Comparison of ENCODE assay signal across 28 cellular contexts in genomic region chr18:24584777-24585176, GRCh38.
DNase-seq lines count a peak whose midpoint lies in the region; ATAC-seq, FAIRE-seq and TF ChIP-seq lines count a peak whose summit lies in the region.
"Had no signal": no experiment of that assay in that cellular context is flagged by ENCODE, and none has a peak within 500 bp of the region (broad histone marks: within the 10 kb centered on the region; RNA-seq: fewer than 3 reads in every experiment).

No MANE protein-coding gene starts in this region.

- H3K36me3 ChIP-seq in mesendoderm (ENCODE audit: control insufficient read depth, insufficient read depth, low read length), result no peaks in the 10 kb centered on the region
- H3K36me3 ChIP-seq: BE2C, HAP-1, SJSA1 had no signal

- no peak overlapping the region for H3K4ac ChIP-seq in mesendoderm (ENCODE audit: low read depth, low read length)

- TF ChIP-seq CTCF in choroid plexus epithelial cell (conservative IDR thresholded peaks at IDR 0.05; ENCODE audit: low read depth, low read length), result no peak

- ATAC-seq in GM18873 (IDR thresholded peaks at IDR 0.05; ENCODE audit: low FRiP score, unreplicated experiment), result no peak
- ATAC-seq: GM12878 had no signal

- H3K18ac ChIP-seq in mesendoderm (ENCODE audit: low read length), result no peak overlapping the region

- H3K79me1 ChIP-seq in mesendoderm (ENCODE audit: low read length), result no peaks in the 10 kb centered on the region

- no peak overlapping the region for H4K8ac ChIP-seq in mesendoderm (ENCODE audit: low read depth, low read length)

- H4K5ac ChIP-seq in mesendoderm (ENCODE audit: low read length), result no peak overlapping the region

- no peak overlapping the region for H3K27ac ChIP-seq in mesendoderm (ENCODE audit: low read depth, low read length)
- H3K27ac ChIP-seq: HL-60, SJSA1 had no signal

- no CpG with 5 or more reads among the region's 5 CpGs for WGBS in mesendoderm (ENCODE audit: extremely low coverage, insufficient coverage, low lambda C conversion rate)

- DNase-seq in NCI-H2227 (lab: John Stamatoyannopoulos, UW; ENCODE audit: unreplicated experiment), result peak; percentile 14
- peak; percentile 1 for DNase-seq in choroid plexus epithelial cell (ENCODE audit: low read depth)
- DNase-seq in mesendoderm, result peak; percentile 34
- DNase-seq in H54 (ENCODE audit: insufficient read length, low spot score), result no peak
- no peak for DNase-seq in NCI-H2196 treated with DMSO at 0.1 percent for 48 hours (lab: John Stamatoyannopoulos, UW; ENCODE audit: unreplicated experiment)
- no peak for DNase-seq in COR-L47 (lab: John Stamatoyannopoulos, UW)
- DNase-seq: 8988T, ACHN, BE2C, GDM1, HFFc6, KBM-7, MV-4-11, NCI-H1105 treated with DMSO at 0.1 percent for 48 hours, NCI-H146, NCI-H1930, NCI-H2107, NCI-H526 treated with DMSO at 0.1 percent for 48 hours, Right ventricle myocardium superior, RPMI8226 had no signal

- no peaks in the 10 kb centered on the region for H3K79me2 ChIP-seq in mesendoderm (ENCODE audit: control insufficient read depth, insufficient read depth, low read length)

- no peak overlapping the region for H3K56ac ChIP-seq in mesendoderm (ENCODE audit: low read length)

- no peak overlapping the region for H3K23ac ChIP-seq in mesendoderm (ENCODE audit: low read length)

- H3K4me1 ChIP-seq in mesendoderm (ENCODE audit: control insufficient read depth, low read depth, low read length), result no peaks in the 10 kb centered on the region
- H3K4me1 ChIP-seq: BE2C, SJSA1 had no signal

- no peak for TF ChIP-seq POLR2A in H54 (IDR thresholded peaks at IDR 0.05; ENCODE audit: low read depth, low read length)

- no peak overlapping the region for H3K9ac ChIP-seq in mesendoderm (ENCODE audit: low read length)

- no peak overlapping the region for H3K4me2 ChIP-seq in mesendoderm (ENCODE audit: low read length)

- no peaks in the 10 kb centered on the region for H3K27me3 ChIP-seq in mesendoderm (ENCODE audit: insufficient read depth, low read length, poor library complexity)
- H3K27me3 ChIP-seq: BE2C had no signal

- H3K4me3 ChIP-seq in choroid plexus epithelial cell (ENCODE audit: low read depth, low read length) (no peak overlapping the region), mesendoderm (ENCODE audit: low read length) (no peak overlapping the region)
- H3K4me3 ChIP-seq: GM12878, HAP-1, SJSA1 had no signal

- FAIRE-seq in G401.6 (lab: Jason Lieb, UNC) (peak; percentile 99), H54 (lab: Jason Lieb, UNC) (no peak)
- FAIRE-seq: D721Med, GM12878, GM19239 had no signal

- H2BK15ac ChIP-seq in mesendoderm (replicated peaks; ENCODE audit: low read depth), result no peak overlapping the region

- no peak overlapping the region for H2BK120ac ChIP-seq in mesendoderm (ENCODE audit: low read depth, low read length)

- H2BK5ac ChIP-seq in mesendoderm (ENCODE audit: low read length), result no peak overlapping the region

- H2AK5ac ChIP-seq in mesendoderm (ENCODE audit: low read length), result no peak overlapping the region

Comparison
In these comparisons a context has a peak if more than half of its experiments do, and no peak if none do; other contexts are left out.
1. DNase-seq: peak in NCI-H2227 (single experiment), choroid plexus epithelial cell (single experiment) and mesendoderm (single experiment); none in H54 (single experiment), NCI-H2196 treated with DMSO at 0.1 percent for 48 hours (single experiment) and COR-L47 (single experiment).